ENCODE assay signal across 1 cellular context in the genomic region with DNA sequence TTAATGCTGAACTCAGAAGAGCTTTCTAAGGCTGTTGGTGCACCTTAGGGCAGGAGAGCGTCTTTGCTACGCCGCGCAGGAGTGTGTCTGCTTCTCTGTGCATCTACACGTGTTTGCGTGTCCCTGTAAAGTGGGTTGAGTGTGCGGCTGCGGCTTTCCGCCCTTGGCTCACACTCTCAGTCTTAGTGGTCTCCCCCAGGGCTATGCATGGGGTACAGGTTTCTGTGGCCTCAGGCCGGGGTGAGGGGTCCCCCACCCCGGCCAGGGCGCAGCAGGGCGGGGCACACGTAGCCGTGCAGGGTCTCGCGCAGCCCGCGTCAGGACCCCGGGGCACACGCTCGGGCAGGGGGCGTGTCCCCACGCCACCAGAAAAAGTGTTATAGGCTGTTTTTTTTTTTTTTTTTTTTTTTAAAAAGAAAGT.
TF ChIP-seq lines count a peak whose summit lies in the region.

No MANE protein-coding gene starts in this region.

TF ChIP-seq in WTC11, 78 proteins besides CTCF, POLR2A, EP300 and RAD21 (continued from another document):
- TF ChIP-seq, protein P1, sequence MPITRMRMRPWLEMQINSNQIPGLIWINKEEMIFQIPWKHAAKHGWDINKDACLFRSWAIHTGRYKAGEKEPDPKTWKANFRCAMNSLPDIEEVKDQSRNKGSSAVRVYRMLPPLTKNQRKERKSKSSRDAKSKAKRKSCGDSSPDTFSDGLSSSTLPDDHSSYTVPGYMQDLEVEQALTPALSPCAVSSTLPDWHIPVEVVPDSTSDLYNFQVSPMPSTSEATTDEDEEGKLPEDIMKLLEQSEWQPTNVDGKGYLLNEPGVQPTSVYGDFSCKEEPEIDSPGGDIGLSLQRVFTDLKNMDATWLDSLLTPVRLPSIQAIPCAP (CRISPR knock-in tag; IDR thresholded peaks at IDR 0.05): no peak
